Comparison of ENCODE assay signal across 8 cellular contexts in genomic region chr5:172777381-172778222, GRCh38. TPM values are rescaled to one million over a fixed set of nuclear protein-coding genes. Genes with fewer than 3 reads are reported as not detected.
A peak's percentile ranks its signal among the peaks of the same experiment; 100 is the strongest.
DNase-seq lines count a peak whose midpoint lies in the region; ATAC-seq and TF ChIP-seq lines count a peak whose summit lies in the region.

No MANE protein-coding gene starts in this region.

- peak; percentile 87 for ATAC-seq in GM21786 (IDR thresholded peaks at IDR 0.05; ENCODE audit: unreplicated experiment)

- no peak for TF ChIP-seq CTCF in GM10248 (IDR thresholded peaks at IDR 0.05; ENCODE audit: control extremely low read depth, extremely low read depth, low read depth, missing control alignments)

- POLR2A ChIA-PET in GM10248 (lab: Yijun Ruan, JAX) = interaction anchor here (0.6 to 1.0 kb wide), 4 partner anchors 58 to 181 kb away, joined by 3 to 10 read pairs (median 4); partner anchors contain the start of gene RPL26L1

- DNase-seq in GM10248 (ENCODE audit: extremely low spot score) = peak; percentile 84
- peak; percentile 92 for DNase-seq in LHCN-M2 (ENCODE audit: low read depth)
- peak; percentile 61 to 70 for DNase-seq in activated CD4-positive, alpha-beta T cell treated with anti-CD3 and anti-CD28 coated beads for 24 hours (ENCODE audit: low read depth in 2 of 2)
- DNase-seq in cerebellum (ENCODE audit: low spot score) = peak; percentile 84
- DNase-seq in mucosa of gallbladder (ENCODE audit: low spot score) = peak; percentile 92
- peak; percentile 65 for DNase-seq in stimulated activated CD8-positive, alpha-beta memory T cell treated with anti-CD3 and anti-CD28 coated beads, Interleukin-7, amount 100 ng/mL, for 24 hours (ENCODE audit: low read depth)
- no peak for DNase-seq in middle frontal gyrus (ENCODE audit: extremely low spot score, low spot score)

- CTCF ChIA-PET in GM10248 (lab: Yijun Ruan, JAX) = interaction anchor here (1.4 to 2.8 kb wide), 5 partner anchors 11 to 28 kb away, joined by 3 to 11 read pairs (median 7); no protein-coding TSS in a partner anchor

RNA-seq across cellular contexts. Expression of gene DUSP1, which starts 6.6 kb away (rescaled TPM):
- total RNA-seq in LHCN-M2 (2014; rRNA removed) (87.6 and 101 TPM in 2 replicates), cerebellum (36.9 TPM), mucosa of gallbladder (240 TPM)
- polyA plus RNA-seq in LHCN-M2 (2012) = 74.1 TPM

RNA-seq across cellular contexts. Expression of gene ERGIC1, which starts 56.4 kb away (rescaled TPM):
- 152 and 158 TPM in 2 replicates for total RNA-seq in LHCN-M2 (2014; rRNA removed)
- 184 TPM for polyA plus RNA-seq in LHCN-M2 (2012)
- 59.2 TPM for total RNA-seq in cerebellum
- 118 TPM for total RNA-seq in mucosa of gallbladder
